Comparison of ENCODE assay signal across 20 cellular contexts in genomic region chr2:68879296-68879695, GRCh38. TPM values are rescaled to one million over a fixed set of nuclear protein-coding genes. Genes with fewer than 3 reads are reported as not detected.
"Had no signal": no experiment of that assay in that cellular context is flagged by ENCODE, and none has a peak within 500 bp of the region (broad histone marks: within the 10 kb centered on the region; RNA-seq: fewer than 3 reads in every experiment).

No MANE protein-coding gene starts in this region.

- H3K9me3 ChIP-seq: gastroesophageal sphincter, pancreas, thoracic aorta, upper lobe of right lung had no signal

- H3K27me3 ChIP-seq: gastroesophageal sphincter, upper lobe of right lung had no signal

- FAIRE-seq: colon, islet of Langerhans, pancreas had no signal

- H3K4me1 ChIP-seq: gastroesophageal sphincter, pancreas, upper lobe of right lung had no signal

- DNase-seq: activated CD4-positive, alpha-beta T cell treated with anti-CD3 and anti-CD28 coated beads, Interleukin-2, amount 50 U/mL, for 48 hours; activated naive CD4-positive, alpha-beta T cell treated with Interleukin-2 at 50 U/mL for 16 hours; activated naive CD8-positive, alpha-beta T cell treated with anti-CD3 and anti-CD28 coated beads, Interleukin-2, amount 10 ng/mL, durations not matched to agents 7 days and 5 days; anterior cingulate cortex; caudate nucleus; erythroblast; left cardiac atrium; natural killer cell; pancreas; stimulated activated naive B cell treated with anti-CD40 and anti-IgM and Interleukin-4, amounts not matched to agents 10 μg/mL and 1 μg/mL and 100 μg/mL, for 72 hours; SW 1271; T-helper 2 cell; upper lobe of right lung; WERI-Rb-1 had no signal

- H3K27ac ChIP-seq: gastroesophageal sphincter, pancreas, thoracic aorta, upper lobe of right lung, WERI-Rb-1 had no signal

- H3K36me3 ChIP-seq: gastroesophageal sphincter, pancreas, thoracic aorta, upper lobe of right lung, WERI-Rb-1 had no signal

- H3K4me3 ChIP-seq: gastroesophageal sphincter, pancreas, thoracic aorta, upper lobe of right lung had no signal

RNA-seq across cellular contexts. Expression of gene BMP10, which starts 8.1 kb away (rescaled TPM):
- total RNA-seq: activated naive CD8-positive, alpha-beta T cell treated with anti-CD3 and anti-CD28 coated beads, Interleukin-2, amount 10 ng/mL, durations not matched to agents 7 days and 5 days; activated T-helper 2 cell treated with anti-CD3 and anti-CD28 coated beads, Interferon-gamma antibody, Interleukin-2, Interleukin-4, amounts not matched to agents 10 μg/mL and 5 μg/mL and 100 μg/mL, durations not matched to agents 14 hours and 24 hours and 36 hours; mesenteric fat pad; natural killer cell; pancreas; thoracic aorta had no signal
- polyA plus RNA-seq: pancreas had no signal
